Comparison of ENCODE assay signal across 7 cellular contexts in the genomic region with DNA sequence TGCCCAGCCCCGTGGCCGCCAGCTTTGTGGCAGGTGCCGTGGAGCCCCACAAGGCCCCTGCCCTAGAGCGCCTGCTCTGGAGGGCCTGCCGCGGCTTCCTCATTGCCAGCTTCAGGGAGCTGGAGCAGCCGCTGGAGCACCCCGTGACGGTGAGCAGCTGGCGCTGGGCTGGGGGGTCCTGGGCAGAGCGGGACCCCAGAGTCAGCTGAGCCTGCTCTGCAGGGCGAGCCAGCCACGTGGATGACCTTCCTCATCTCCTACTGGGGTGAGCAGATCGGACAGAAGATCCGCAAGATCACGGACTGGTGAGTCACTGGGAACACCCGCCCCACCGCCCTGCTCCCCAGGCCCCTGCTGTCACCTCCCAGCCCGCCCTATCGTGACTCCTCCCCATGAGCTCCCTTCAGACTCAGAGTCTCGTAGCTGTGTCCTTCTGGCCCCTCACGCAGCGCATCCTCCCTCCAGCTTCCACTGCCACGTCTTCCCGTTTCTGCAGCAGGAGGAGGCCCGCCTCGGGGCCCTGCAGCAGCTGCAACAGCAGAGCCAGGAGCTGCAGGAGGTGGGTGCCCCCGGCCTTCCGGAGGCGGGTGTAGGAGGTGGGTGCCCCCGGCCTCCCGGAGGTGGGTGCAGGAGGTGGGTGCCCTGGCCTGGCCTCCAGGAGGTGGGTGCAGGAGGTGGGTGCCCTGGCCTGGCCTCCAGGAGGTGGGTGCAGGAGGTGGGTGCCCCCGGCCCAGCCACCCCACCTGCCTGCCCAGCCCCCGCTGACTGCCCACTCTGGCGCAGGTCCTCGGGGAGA. TPM values are rescaled to one million over a fixed set of nuclear protein-coding genes. Genes with fewer than 3 reads are reported as not detected.
DNase-seq lines count a peak whose midpoint lies in the region; ATAC-seq and TF ChIP-seq lines count a peak whose summit lies in the region.
"Had no signal": no experiment of that assay in that cellular context is flagged by ENCODE, and none has a peak within 500 bp of the region (broad histone marks: within the 10 kb centered on the region; RNA-seq: fewer than 3 reads in every experiment).

No MANE protein-coding gene starts in this region.

- no peak for TF ChIP-seq POLR2A in Peyer's patch (IDR thresholded peaks at IDR 0.05)

- no peak overlapping the region for H2AFZ ChIP-seq in mesenchymal stem cell (ENCODE audit: low read depth, low read length)

- peak overlapping the region; percentile 64 for H2BK120ac ChIP-seq in mesenchymal stem cell (ENCODE audit: low read depth, low read length)

- H3K4ac ChIP-seq in mesenchymal stem cell (ENCODE audit: low read depth in 1 of 2, low read length in 2 of 2), result peak overlapping the region; percentile 29 to 74

- peak overlapping the region; percentile 87 for H4K91ac ChIP-seq in mesenchymal stem cell (ENCODE audit: low read length)

- H3K23ac ChIP-seq in mesenchymal stem cell (ENCODE audit: low read length in 2 of 2), result no peak overlapping the region

- ATAC-seq in HG02884 (IDR thresholded peaks at IDR 0.05; ENCODE audit: unreplicated experiment) (no peak), HG02798 (IDR thresholded peaks at IDR 0.05; ENCODE audit: poor library complexity, unreplicated experiment) (no peak)

- peak overlapping the region; percentile 48 for H2BK15ac ChIP-seq in mesenchymal stem cell (ENCODE audit: low read depth, poor library complexity, severe bottlenecking)

- H3K4me3 ChIP-seq in Peyer's patch, result no peak overlapping the region
- H3K4me3 ChIP-seq in mesenchymal stem cell (ENCODE audit: insufficient read depth in 1 of 2, low read depth in 1 of 2, low read length in 2 of 2), result peak overlapping the region in 1 of 2 experiments; percentile 14
- H3K4me3 ChIP-seq: MG63 had no signal

- H3K27ac ChIP-seq in Peyer's patch (peak overlapping the region in 2 of 4 donors; percentile 4 to 36), mesenchymal stem cell (ENCODE audit: low read length, poor library complexity, severe bottlenecking) (peak overlapping the region; percentile 57)

- peak overlapping the region; percentile 37 to 78 for H3K18ac ChIP-seq in mesenchymal stem cell (ENCODE audit: low read depth in 1 of 2, low read length in 2 of 2)

- H3K27me3 ChIP-seq in Peyer's patch (no peaks in the 10 kb centered on the region), mesenchymal stem cell (ENCODE audit: control insufficient read depth in 1 of 2, insufficient read depth in 1 of 2, low read length in 2 of 2) (no peaks in the 10 kb centered on the region)
- H3K27me3 ChIP-seq: MG63 had no signal

- H3K9me3 ChIP-seq in Peyer's patch, result no peaks in the 10 kb centered on the region
- no peaks in the 10 kb centered on the region for H3K9me3 ChIP-seq in mesenchymal stem cell (ENCODE audit: control insufficient read depth, low read length)
- H3K9me3 ChIP-seq: MG63 had no signal

- H3K14ac ChIP-seq in mesenchymal stem cell (ENCODE audit: low read length in 2 of 2), result peak overlapping the region in 1 of 2 experiments; percentile 13

- peaks cover 0 to 59% (median 0%) of the 10 kb centered on the region in 3 donors for H3K36me3 ChIP-seq in Peyer's patch
- H3K36me3 ChIP-seq in mesenchymal stem cell (ENCODE audit: control insufficient read depth in 1 of 2, insufficient read depth in 2 of 2, low read depth in 1 of 2, low read length in 2 of 2), result peaks cover 41 to 71% of the 10 kb centered on the region in 2 experiments

- no peak overlapping the region for H2AK5ac ChIP-seq in mesenchymal stem cell (ENCODE audit: low read length, severe bottlenecking)

- H3K4me2 ChIP-seq in mesenchymal stem cell (ENCODE audit: low read length, poor library complexity, severe bottlenecking), result peak overlapping the region; percentile 45

- H4K8ac ChIP-seq in mesenchymal stem cell (ENCODE audit: low read length), result peak overlapping the region; percentile 50

- TF ChIP-seq CTCF in Peyer's patch (IDR thresholded peaks at IDR 0.05), result no peak

- peak overlapping the region; percentile 77 for H2BK5ac ChIP-seq in mesenchymal stem cell (ENCODE audit: low read depth, low read length, poor library complexity, severe bottlenecking)

- H3K9ac ChIP-seq in mesenchymal stem cell (ENCODE audit: low read length), result peak overlapping the region; percentile 55

- peaks cover 0 to 33% (median 7%) of the 10 kb centered on the region in 4 donors for H3K4me1 ChIP-seq in Peyer's patch
- peaks cover 65% of the 10 kb centered on the region for H3K4me1 ChIP-seq in mesenchymal stem cell (ENCODE audit: control insufficient read depth, insufficient read depth, low read depth, low read length)

- DNase-seq in GM03348 (ENCODE audit: low spot score) (peak; percentile 87), Peyer's patch (peak in 2 of 3 donors; percentile 48 to 64), mesenchymal stem cell (peak; percentile 89), HuH-7.5 (ENCODE audit: low spot score) (no peak)
- DNase-seq: MG63 had no signal

- peaks cover 17% of the 10 kb centered on the region for H3K79me1 ChIP-seq in mesenchymal stem cell (replicated peaks; ENCODE audit: low read length, poor library complexity, severe bottlenecking)

- peak overlapping the region; percentile 18 to 60 for H2BK12ac ChIP-seq in mesenchymal stem cell (ENCODE audit: low read length in 2 of 2)

- 69% methylated on average over 36 of the region's 36 CpGs for WGBS in mesenchymal stem cell

RNA-seq across cellular contexts. Expression of a gene that starts 4.7 kb away (rescaled TPM):
- total RNA-seq in Peyer's patch, result 100 to 1,000 TPM; 239 to 586 (median 464) TPM
- polyA plus RNA-seq in mesenchymal stem cell (2013, experiment 1 of 2), result 84.2 TPM
- polyA plus RNA-seq in mesenchymal stem cell (2013, experiment 2 of 2), result 79.4 TPM

RNA-seq across cellular contexts. Expression of a gene that starts 13.1 kb away (rescaled TPM):
- total RNA-seq in Peyer's patch, result 100 to 1,000 TPM; 153 to 195 (median 162) TPM
- polyA plus RNA-seq in mesenchymal stem cell (2013, experiment 1 of 2), result 104 TPM
- polyA plus RNA-seq in mesenchymal stem cell (2013, experiment 2 of 2), result 106 TPM

RNA-seq across cellular contexts. Expression of a gene that starts 33.4 kb away (rescaled TPM):
- total RNA-seq in Peyer's patch, result 10 to 100 TPM; 14.9 to 53.5 (median 37.0) TPM
- polyA plus RNA-seq in mesenchymal stem cell (2013, experiment 1 of 2), result 22.4 TPM
- polyA plus RNA-seq in mesenchymal stem cell (2013, experiment 2 of 2), result 22.5 TPM

RNA-seq across cellular contexts. Expression of a gene that starts 39.6 kb away (rescaled TPM):
- total RNA-seq in Peyer's patch, result 100 to 1,000 TPM in 1 of 4 donors, 10 to 100 TPM in 3; 68.7 to 154 (median 91.6) TPM
- polyA plus RNA-seq in mesenchymal stem cell (2013, experiment 1 of 2), result 12.1 TPM
- 11.5 TPM for polyA plus RNA-seq in mesenchymal stem cell (2013, experiment 2 of 2)
